ENCODE assay signal across 23 cellular contexts in genomic region chr6:145839653-145840052, GRCh38.
"Had no signal": no experiment of that assay in that cellular context is flagged by ENCODE, and none has a peak within 500 bp of the region (broad histone marks: within the 10 kb centered on the region; RNA-seq: fewer than 3 reads in every experiment).

No MANE protein-coding gene starts in this region.

- H3K27me3 ChIP-seq: dorsolateral prefrontal cortex, heart left ventricle, spleen, testis, tibial nerve, upper lobe of right lung, vagina had no signal

- H3K4me1 ChIP-seq: spleen, vagina had no signal

- H3K36me3 ChIP-seq: heart left ventricle, spleen, tibial nerve, upper lobe of right lung, vagina had no signal

- H3K27ac Mint-ChIP-seq: mesothelial cell of epicardium; natural killer cell; stimulated activated memory B cell treated with anti-CD40 and anti-IgM and Interleukin-4, amounts not matched to agents 10 μg/mL and 1 μg/mL and 100 μg/mL, for 72 hours; stimulated activated naive CD8-positive, alpha-beta T cell treated with anti-CD3 and anti-CD28 coated beads, Interleukin-15, Interleukin-2, amounts not matched to agents 100 ng/mL and 50 ng/mL, for 24 hours had no signal

- DNase-seq: dorsolateral prefrontal cortex; effector CD8-positive, alpha-beta T cell; foreskin melanocyte; heart left ventricle; hippocampal formation; kidney glomerular epithelial cell; mammary epithelial cell; natural killer cell; posterior cingulate gyrus; spleen; stimulated activated CD4-positive, alpha-beta T cell treated with anti-CD3 and anti-CD28 coated beads, Interleukin-15, amount 100 ng/mL, for 24 hours; stimulated activated CD4-positive, alpha-beta T cell treated with anti-CD3 and anti-CD28 coated beads, Interleukin-1b, Interleukin-23, amount 100 ng/mL, for 48 hours; stimulated activated CD4-positive, alpha-beta T cell treated with anti-CD3 and anti-CD28 coated beads, Interleukin-4, amount 100 ng/mL, for 24 hours; testis; upper lobe of right lung had no signal

- H3K9me3 Mint-ChIP-seq: mesothelial cell of epicardium; natural killer cell; neural crest cell; stimulated activated memory B cell treated with anti-CD40 and anti-IgM and Interleukin-4, amounts not matched to agents 10 μg/mL and 1 μg/mL and 100 μg/mL, for 72 hours; stimulated activated naive CD8-positive, alpha-beta T cell treated with anti-CD3 and anti-CD28 coated beads, Interleukin-15, Interleukin-2, amounts not matched to agents 100 ng/mL and 50 ng/mL, for 24 hours had no signal

- H3K36me3 Mint-ChIP-seq: mesothelial cell of epicardium, natural killer cell had no signal

- H3K9me3 ChIP-seq: heart left ventricle, spleen, testis, tibial nerve, upper lobe of right lung, vagina had no signal

- ATAC-seq: heart left ventricle; left lobe of liver; natural killer cell; sciatic nerve; stimulated activated memory B cell treated with anti-CD40 and anti-IgM and Interleukin-4, amounts not matched to agents 10 μg/mL and 1 μg/mL and 100 μg/mL, for 72 hours; upper lobe of right lung had no signal

- H3K27me3 Mint-ChIP-seq: stimulated activated memory B cell treated with anti-CD40 and anti-IgM and Interleukin-4, amounts not matched to agents 10 μg/mL and 1 μg/mL and 100 μg/mL, for 72 hours; stimulated activated naive CD8-positive, alpha-beta T cell treated with anti-CD3 and anti-CD28 coated beads, Interleukin-15, Interleukin-2, amounts not matched to agents 100 ng/mL and 50 ng/mL, for 24 hours had no signal

- H3K4me1 Mint-ChIP-seq: neural crest cell; stimulated activated memory B cell treated with anti-CD40 and anti-IgM and Interleukin-4, amounts not matched to agents 10 μg/mL and 1 μg/mL and 100 μg/mL, for 72 hours had no signal

- H3K4me3 ChIP-seq: dorsolateral prefrontal cortex, heart left ventricle, spleen, testis, tibial nerve, upper lobe of right lung, vagina had no signal

- H3K27ac ChIP-seq: dorsolateral prefrontal cortex, heart left ventricle, spleen, testis, tibial nerve, upper lobe of right lung, vagina had no signal

- H3K4me3 Mint-ChIP-seq: mesothelial cell of epicardium; natural killer cell; neural crest cell; stimulated activated memory B cell treated with anti-CD40 and anti-IgM and Interleukin-4, amounts not matched to agents 10 μg/mL and 1 μg/mL and 100 μg/mL, for 72 hours; stimulated activated naive CD8-positive, alpha-beta T cell treated with anti-CD3 and anti-CD28 coated beads, Interleukin-15, Interleukin-2, amounts not matched to agents 100 ng/mL and 50 ng/mL, for 24 hours had no signal
